In genomic region chr15:76905013-76905839, GRCh38 we compare ENCODE assay signal across 1 cellular context.
A peak's percentile ranks its signal among the peaks of the same experiment; 100 is the strongest.
TF ChIP-seq lines count a peak whose summit lies in the region.

TSS of gene SCAPER (minus strand) at chr15:76905340. CDS start at chr15:76883817, 21,523 bp downstream.

TF ChIP-seq in WTC11, 78 proteins besides CTCF, POLR2A, EP300 and RAD21 (continued from another document and continues in another):
- TF ChIP-seq ERG (CRISPR knock-in tag; IDR thresholded peaks at IDR 0.05) (no peak), ZNF416 (CRISPR knock-in tag; IDR thresholded peaks at IDR 0.05) (no peak), ZNF425 (CRISPR knock-in tag; conservative IDR thresholded peaks at IDR 0.05) (no peak), IRF2 (CRISPR knock-in tag; IDR thresholded peaks at IDR 0.05; ENCODE audit: borderline replicate concordance, low read depth) (no peak; the same call in 1 of the 2 replicates), ZNF138 (CRISPR knock-in tag; conservative IDR thresholded peaks at IDR 0.05) (peak; percentile 21; the same call in 1 of the 2 replicates), ATF6 (CRISPR knock-in tag; IDR thresholded peaks at IDR 0.05) (no peak), EMX1 (CRISPR knock-in tag; IDR thresholded peaks at IDR 0.05) (no peak), FOXP4 (CRISPR knock-in tag; IDR thresholded peaks at IDR 0.05) (peak; percentile 93), MYBL2 (CRISPR knock-in tag; IDR thresholded peaks at IDR 0.05) (peak; percentile 88; the same call in 1 of the 2 replicates), NR1H2 (CRISPR knock-in tag; IDR thresholded peaks at IDR 0.05) (no peak; the same call in 1 of the 2 replicates), NFYB (CRISPR knock-in tag; conservative IDR thresholded peaks at IDR 0.05; ENCODE audit: low read depth) (peak; percentile 37; the same call in 1 of the 2 replicates), ZNF671 (CRISPR knock-in tag; IDR thresholded peaks at IDR 0.05) (no peak), AR (CRISPR knock-in tag; IDR thresholded peaks at IDR 0.05) (no peak), ATF3 (CRISPR knock-in tag; conservative IDR thresholded peaks at IDR 0.05) (no peak), ATF1 (CRISPR knock-in tag; IDR thresholded peaks at IDR 0.05) (peak; percentile 31; the same call in 1 of the 2 replicates), ELF4 (CRISPR knock-in tag; IDR thresholded peaks at IDR 0.05; ENCODE audit: low read depth) (0 out of 2 replicates have a peak, but pooled peaks have one; percentile 86), RELA (CRISPR knock-in tag; IDR thresholded peaks at IDR 0.05; ENCODE audit: borderline replicate concordance) (peak; percentile 89; the same call in 1 of the 2 replicates), ZNF232 (CRISPR knock-in tag; IDR thresholded peaks at IDR 0.05) (no peak), FOXP1 (CRISPR knock-in tag; IDR thresholded peaks at IDR 0.05; ENCODE audit: borderline replicate concordance) (peak; percentile 95; the same call in 1 of the 2 replicates), TP53 (CRISPR knock-in tag; IDR thresholded peaks at IDR 0.05) (peak; percentile 88; the same call in 1 of the 2 replicates), MXD4 (CRISPR knock-in tag; IDR thresholded peaks at IDR 0.05; ENCODE audit: borderline replicate concordance) (no peak), OVOL2 (CRISPR knock-in tag; IDR thresholded peaks at IDR 0.05; ENCODE audit: borderline replicate concordance) (no peak), AFF4 (CRISPR knock-in tag; IDR thresholded peaks at IDR 0.05; ENCODE audit: borderline replicate concordance) (peak; percentile 63; the same call in 1 of the 2 replicates), E2F4 (CRISPR knock-in tag; IDR thresholded peaks at IDR 0.05; ENCODE audit: borderline replicate concordance, low read depth) (peak; percentile 59; the same call in 1 of the 2 replicates), MLX (CRISPR knock-in tag; IDR thresholded peaks at IDR 0.05) (no peak), JAZF1 (CRISPR knock-in tag; IDR thresholded peaks at IDR 0.05) (no peak), CDX4 (CRISPR knock-in tag; IDR thresholded peaks at IDR 0.05; ENCODE audit: borderline replicate concordance) (no peak), STAT6 (CRISPR knock-in tag; conservative IDR thresholded peaks at IDR 0.05; ENCODE audit: low read depth) (no peak), ZNF263 (CRISPR knock-in tag; IDR thresholded peaks at IDR 0.05; ENCODE audit: low read depth) (no peak), KAT7 (CRISPR knock-in tag; IDR thresholded peaks at IDR 0.05; ENCODE audit: borderline replicate concordance) (no peak; the same call in 1 of the 2 replicates), FOXK1 (CRISPR knock-in tag; IDR thresholded peaks at IDR 0.05) (peak; percentile 86), CREB1 (CRISPR knock-in tag; IDR thresholded peaks at IDR 0.05) (peak; percentile 92), CBFB (CRISPR knock-in tag; IDR thresholded peaks at IDR 0.05; ENCODE audit: low read depth) (no peak)
